16 cellular contexts compared by ENCODE assay signal in genomic region chr22:38098410-38099249, GRCh38. TPM values are rescaled to one million over a fixed set of nuclear protein-coding genes. Genes with fewer than 3 reads are reported as not detected.
DNase-seq lines count a peak whose midpoint lies in the region; ATAC-seq and TF ChIP-seq lines count a peak whose summit lies in the region.
"Had no signal": no experiment of that assay in that cellular context is flagged by ENCODE, and none has a peak within 500 bp of the region (broad histone marks: within the 10 kb centered on the region; RNA-seq: fewer than 3 reads in every experiment).

No MANE protein-coding gene starts in this region.

- peak; percentile 78 for DNase-seq in AG20443 (ENCODE audit: low spot score)
- DNase-seq in IMR-90, result peak; percentile 69
- peak; percentile 63 for DNase-seq in fibroblast of peridontal ligament (ENCODE audit: extremely low read depth)
- no peak for DNase-seq in T-helper 17 cell
- DNase-seq in BE2C, result no peak
- DNase-seq in activated naive CD8-positive, alpha-beta T cell treated with anti-CD3 and anti-CD28 coated beads, Interleukin-2, amount 50 U/mL, for 24 hours, result no peak
- DNase-seq in SIG-M5 treated with dmso at 0.1 percent for 504 hours (lab: John Stamatoyannopoulos, UW; ENCODE audit: unreplicated experiment), result no peak
- DNase-seq: activated CD8-positive, alpha-beta T cell treated with anti-CD3 and anti-CD28 coated beads, Interleukin-2, amount 10 ng/mL, durations not matched to agents 7 days and 5 days; AML-193; esophagus squamous epithelium; NCI-H1092 treated with DMSO at 0.1 percent for 48 hours; RPMI8226; stimulated activated CD4-positive, alpha-beta T cell treated with anti-CD3 and anti-CD28 coated beads, Interleukin-15, amount 100 ng/mL, for 24 hours had no signal

- no peak overlapping the region for H3K4me3 ChIP-seq in IMR-90 (ENCODE audit: insufficient read depth, low read depth, low read length)
- H3K4me3 ChIP-seq in BE2C (ENCODE audit: low read depth, low read length), result no peak overlapping the region
- H3K4me3 ChIP-seq: esophagus squamous epithelium, HAP-1 had no signal

- no peak overlapping the region for H2BK5ac ChIP-seq in IMR-90 (ENCODE audit: low read depth, low read length, poor library complexity, severe bottlenecking)

- POLR2A ChIA-PET in IMR-90 (lab: Charles Lee; ENCODE audit: unreplicated experiment), result no interaction called here

- H3K9me3 Mint-ChIP-seq in nephron, result no peaks in the 10 kb centered on the region
- no peaks in the 10 kb centered on the region for H3K9me3 Mint-ChIP-seq in activated naive CD8-positive, alpha-beta T cell treated with anti-CD3 and anti-CD28 coated beads, Interleukin-2, amount 50 U/mL, for 24 hours

- H3K9ac ChIP-seq in IMR-90 (ENCODE audit: low read depth, low read length), result no peak overlapping the region

- no peak overlapping the region for H3K23ac ChIP-seq in IMR-90 (ENCODE audit: low read depth, low read length)

- intact Hi-C loops in IMR-90 (cut with micrococcal nuclease), result no loop called here

- no peaks in the 10 kb centered on the region for H3K36me3 ChIP-seq in IMR-90 (ENCODE audit: control insufficient read depth, insufficient read depth, low read length)
- H3K36me3 ChIP-seq in BE2C, result no peaks in the 10 kb centered on the region
- H3K36me3 ChIP-seq: esophagus squamous epithelium, HAP-1 had no signal

- H3K4ac ChIP-seq in IMR-90 (ENCODE audit: low read depth, low read length), result 0 out of 2 replicates have a peak overlapping the region, but pooled peaks have one; percentile 37

- TF ChIP-seq CTCF in IMR-90 (conservative IDR thresholded peaks at IDR 0.05; ENCODE audit: low read depth, low read length) (no peak), nephron (IDR thresholded peaks at IDR 0.05; ENCODE audit: unreplicated experiment in 3 of 3) (no peak), BE2C (IDR thresholded peaks at IDR 0.05; ENCODE audit: low read depth, low read length) (no peak)

- H3K27me3 Mint-ChIP-seq in nephron (ENCODE audit: low read depth) (peaks cover 8% of the 10 kb centered on the region), T-helper 17 cell (no peaks in the 10 kb centered on the region)
- no peaks in the 10 kb centered on the region for H3K27me3 Mint-ChIP-seq in activated naive CD8-positive, alpha-beta T cell treated with anti-CD3 and anti-CD28 coated beads, Interleukin-2, amount 50 U/mL, for 24 hours

- in situ Hi-C loops in IMR-90 (cut with MboI; ENCODE audit: low sequenced_read_pairs), result no loop called here

- WGBS in IMR-90 (ENCODE audit: extremely low coverage in 2 of 2, insufficient read length in 1 of 2), 2 experiments, result 75% methylated on average over 4 of the region's 9 CpGs; no CpG with 5 or more reads in 1 of the 2 experiments

- peak overlapping the region; percentile 33; the same call in 1 of the 2 replicates for H2AK5ac ChIP-seq in IMR-90 (ENCODE audit: low read depth, low read length)

- no peak overlapping the region; the same call in 2 of the 3 replicates for H2BK15ac ChIP-seq in IMR-90 (ENCODE audit: low read depth, low read length)

- peak overlapping the region in 2 of 3 experiments; percentile 19 to 24 for H3K27ac Mint-ChIP-seq in nephron
- H3K27ac Mint-ChIP-seq in T-helper 17 cell, result no peak overlapping the region
- H3K27ac Mint-ChIP-seq in activated naive CD8-positive, alpha-beta T cell treated with anti-CD3 and anti-CD28 coated beads, Interleukin-2, amount 50 U/mL, for 24 hours, result no peak overlapping the region
- H3K27ac Mint-ChIP-seq: activated CD8-positive, alpha-beta T cell treated with anti-CD3 and anti-CD28 coated beads, Interleukin-2, amount 10 ng/mL, durations not matched to agents 7 days and 5 days had no signal

- TF ChIP-seq POLR2A in IMR-90 (IDR thresholded peaks at IDR 0.05; ENCODE audit: low read depth, low read length), result no peak

- H3K9me3 ChIP-seq in IMR-90 (ENCODE audit: control insufficient read depth, insufficient read depth, low read length) (no peaks in the 10 kb centered on the region), T-helper 17 cell (ENCODE audit: control insufficient read depth, low read length, poor library complexity, severe bottlenecking) (no peaks in the 10 kb centered on the region), BE2C (no peaks in the 10 kb centered on the region)
- H3K9me3 ChIP-seq: esophagus squamous epithelium, HAP-1 had no signal

- no TSS peak for BruUV-seq in IMR-90 (replicated peaks; lab: Mats Ljungman, UMichigan)

- H3K4me1 ChIP-seq in IMR-90 (ENCODE audit: control insufficient read depth, insufficient read depth, low read length) (peaks cover 4% of the 10 kb centered on the region), BE2C (no peaks in the 10 kb centered on the region)
- H3K4me1 ChIP-seq: HAP-1 had no signal

- H4K20me1 ChIP-seq in IMR-90 (ENCODE audit: insufficient read depth, low read length), result no peaks in the 10 kb centered on the region

- H3K4me1 Mint-ChIP-seq in nephron (peaks cover 22% of the 10 kb centered on the region), T-helper 17 cell (peaks cover 8% of the 10 kb centered on the region)
- no peaks in the 10 kb centered on the region for H3K4me1 Mint-ChIP-seq in activated naive CD8-positive, alpha-beta T cell treated with anti-CD3 and anti-CD28 coated beads, Interleukin-2, amount 50 U/mL, for 24 hours

- dilution Hi-C loops in IMR-90 (cut with HindIII; ENCODE audit: low sequenced_read_pairs, unreplicated experiment), result no loop called here

- H3K79me1 ChIP-seq in IMR-90 (ENCODE audit: low read depth in 1 of 2, low read length in 2 of 2), result no peaks in the 10 kb centered on the region

- H2AFZ ChIP-seq in IMR-90 (replicated peaks; ENCODE audit: low read length, poor library complexity), result peak overlapping the region; percentile 79

- H4K5ac ChIP-seq in IMR-90 (ENCODE audit: low read depth, low read length), result no peak overlapping the region

- peak overlapping the region; percentile 56; the same call in 1 of the 2 replicates for H4K91ac ChIP-seq in IMR-90 (ENCODE audit: insufficient read depth, low read depth, low read length)

- H3K27me3 ChIP-seq in IMR-90 (ENCODE audit: control insufficient read depth, insufficient read depth, low read length), result peaks cover 2% of the 10 kb centered on the region; the same call in 1 of the 2 replicates
- no peaks in the 10 kb centered on the region for H3K27me3 ChIP-seq in BE2C
- H3K27me3 ChIP-seq: esophagus squamous epithelium had no signal

- peaks cover 5% of the 10 kb centered on the region; the same call in 1 of the 2 replicates for H3K9me1 ChIP-seq in IMR-90 (ENCODE audit: insufficient read depth, low read length)

- peak overlapping the region; percentile 6; the same call in 1 of the 2 replicates for H2BK120ac ChIP-seq in IMR-90 (ENCODE audit: low read depth, low read length)

- no peak overlapping the region for H2BK20ac ChIP-seq in IMR-90 (ENCODE audit: low read depth, low read length)

- H3K36me3 Mint-ChIP-seq in nephron (ENCODE audit: low read depth) (peaks cover 3% of the 10 kb centered on the region), T-helper 17 cell (ENCODE audit: low read depth) (peaks cover 6% of the 10 kb centered on the region)
- H3K36me3 Mint-ChIP-seq in activated naive CD8-positive, alpha-beta T cell treated with anti-CD3 and anti-CD28 coated beads, Interleukin-2, amount 50 U/mL, for 24 hours (ENCODE audit: low read depth), result no peaks in the 10 kb centered on the region

- no peak overlapping the region for H3K27ac ChIP-seq in IMR-90 (ENCODE audit: insufficient read depth, low read length)
- H3K27ac ChIP-seq: esophagus squamous epithelium had no signal

- no peak overlapping the region for H3K56ac ChIP-seq in IMR-90 (ENCODE audit: extremely low read depth, insufficient read depth, low read length)

- peak overlapping the region in 1 of 2 experiments; percentile 47; a peak in 1 of 4 replicates for H4K8ac ChIP-seq in IMR-90 (ENCODE audit: low read depth in 2 of 2, low read length in 2 of 2)

- H3K4me3 Mint-ChIP-seq in nephron (peak overlapping the region in 1 of 3 experiments; percentile 61), T-helper 17 cell (no peak overlapping the region)
- H3K4me3 Mint-ChIP-seq in activated naive CD8-positive, alpha-beta T cell treated with anti-CD3 and anti-CD28 coated beads, Interleukin-2, amount 50 U/mL, for 24 hours, result no peak overlapping the region
- H3K4me3 Mint-ChIP-seq: activated CD8-positive, alpha-beta T cell treated with anti-CD3 and anti-CD28 coated beads, Interleukin-2, amount 10 ng/mL, durations not matched to agents 7 days and 5 days had no signal

- no peak overlapping the region for H3K4me2 ChIP-seq in IMR-90 (ENCODE audit: low read depth, low read length)

- H3K18ac ChIP-seq in IMR-90 (ENCODE audit: low read depth, low read length), result no peak overlapping the region

- peak overlapping the region; percentile 79 for H2AK9ac ChIP-seq in IMR-90 (replicated peaks; ENCODE audit: low read depth, low read length, poor library complexity)

- CTCF ChIA-PET in IMR-90 (lab: Yijun Ruan, JAX), result interaction anchor here (1.9 kb wide), 1 partner anchor 16 kb away, joined by 6 read pairs; no protein-coding TSS in a partner anchor

- ATAC-seq in IMR-90 (ENCODE audit: low read depth), result peak; percentile 77
- ATAC-seq in T-helper 17 cell, result no peak
- ATAC-seq in activated naive CD8-positive, alpha-beta T cell treated with anti-CD3 and anti-CD28 coated beads, Interleukin-2, amount 50 U/mL, for 24 hours, result no peak
- ATAC-seq: activated CD8-positive, alpha-beta T cell treated with anti-CD3 and anti-CD28 coated beads, Interleukin-2, amount 10 ng/mL, durations not matched to agents 7 days and 5 days had no signal

- TF ChIP-seq RAD21 in IMR-90 (IDR thresholded peaks at IDR 0.05; ENCODE audit: low read length), result no peak

- no peak overlapping the region for H3K14ac ChIP-seq in IMR-90 (replicated peaks; ENCODE audit: low read depth, low read length)

TF ChIP-seq in IMR-90, 13 proteins besides CTCF, POLR2A, EP300 and RAD21 (continues in another document):
- no peak for TF ChIP-seq MXI1 (IDR thresholded peaks at IDR 0.05; ENCODE audit: borderline replicate concordance, low read depth, low read length)

RNA-seq across cellular contexts. Expression of gene BAIAP2L2, which starts 11.9 kb away (rescaled TPM):
- total RNA-seq in IMR-90 (2012; rRNA removed) (0.18 and 0.28 TPM in 2 replicates), T-helper 17 cell (1 to 10 TPM in 1 of 2 donors, under 1 TPM in 1; 0.86 to 1.3 TPM)
- 0.46 and 0.67 TPM in 2 replicates for polyA plus RNA-seq in IMR-90 (2012; rRNA removed)
- 0.55 and 0.81 TPM in 2 replicates for polyA plus RNA-seq in IMR-90 (2012; cell fraction: cytosol; rRNA removed)
- 1.1 and 2.3 TPM in 2 replicates for polyA plus RNA-seq in IMR-90 (2012; cell fraction: nucleus; rRNA removed; ENCODE audit: low replicate concordance)
- polyA plus RNA-seq in BE2C (2012; ENCODE audit: insufficient read depth, insufficient read length, low read depth), result 0.39 TPM
- total RNA-seq: NCI-H460 had no signal

RNA-seq across cellular contexts. Expression of gene SLC16A8, which starts 14.6 kb away (rescaled TPM):
- total RNA-seq in IMR-90 (2012; rRNA removed) (not detected in 2 replicates), T-helper 17 cell (not detected)
- polyA plus RNA-seq in IMR-90 (2012; rRNA removed), result not detected in 2 replicates
- 0.08 and 0.21 TPM in 2 replicates for polyA plus RNA-seq in IMR-90 (2012; cell fraction: cytosol; rRNA removed)
- not detected in 2 replicates for polyA plus RNA-seq in IMR-90 (2012; cell fraction: nucleus; rRNA removed; ENCODE audit: low replicate concordance)
- polyA plus RNA-seq in BE2C (2012; ENCODE audit: insufficient read depth, insufficient read length, low read depth), result 0.46 TPM
- total RNA-seq: activated CD8-positive, alpha-beta T cell treated with anti-CD3 and anti-CD28 coated beads, Interleukin-2, amount 10 ng/mL, durations not matched to agents 7 days and 5 days; esophagus squamous epithelium; NCI-H460 had no signal

RNA-seq across cellular contexts. Expression of gene PICK1, which starts 41.4 kb away (rescaled TPM):
- total RNA-seq in IMR-90 (2012; rRNA removed), result 14.4 and 16.5 TPM in 2 replicates
- 21.0 and 22.1 TPM in 2 replicates for polyA plus RNA-seq in IMR-90 (2012; rRNA removed)
- polyA plus RNA-seq in IMR-90 (2012; cell fraction: cytosol; rRNA removed), result 21.3 and 24.6 TPM in 2 replicates
- 95.1 and 119 TPM in 2 replicates for polyA plus RNA-seq in IMR-90 (2012; cell fraction: nucleus; rRNA removed; ENCODE audit: low replicate concordance)
- total RNA-seq in T-helper 17 cell, result 10 to 100 TPM; 24.5 to 25.4 TPM
- 32.7 TPM for polyA plus RNA-seq in BE2C (2012; ENCODE audit: insufficient read depth, insufficient read length, low read depth)

Comparison
In these comparisons a context has a peak if more than half of its experiments do, and no peak if none do; other contexts are left out.
1. DNase-seq: peak in AG20443 (single experiment), IMR-90 (single experiment) and fibroblast of peridontal ligament (single experiment); none in T-helper 17 cell (0 of 3), BE2C (single experiment), activated naive CD8-positive, alpha-beta T cell treated with anti-CD3 and anti-CD28 coated beads, Interleukin-2, amount 50 U/mL, for 24 hours (single experiment) and SIG-M5 treated with dmso at 0.1 percent for 504 hours (single experiment).
2. H3K27ac Mint-ChIP-seq: peak in nephron (2 of 3); none in T-helper 17 cell (single experiment) and activated naive CD8-positive, alpha-beta T cell treated with anti-CD3 and anti-CD28 coated beads, Interleukin-2, amount 50 U/mL, for 24 hours (single experiment).